In genomic region chr17:40560592-40561293, GRCh38 we compare ENCODE assay signal across 8 cellular contexts. TPM values are rescaled to one million over a fixed set of nuclear protein-coding genes. Genes with fewer than 3 reads are reported as not detected.
A peak's percentile ranks its signal among the peaks of the same experiment; 100 is the strongest.
DNase-seq lines count a peak whose midpoint lies in the region; ATAC-seq and TF ChIP-seq lines count a peak whose summit lies in the region.

No MANE protein-coding gene starts in this region.

- H3K18ac ChIP-seq in mesenchymal stem cell (ENCODE audit: low read depth in 1 of 2, low read length in 2 of 2) = peak overlapping the region; percentile 22 to 54

- no peak overlapping the region for H2BK120ac ChIP-seq in mesenchymal stem cell (ENCODE audit: low read depth, low read length)

- peak overlapping the region; percentile 53 for H4K91ac ChIP-seq in mesenchymal stem cell (ENCODE audit: low read length)

- no peaks in the 10 kb centered on the region for H3K9me2 ChIP-seq in SK-N-SH

- no peaks in the 10 kb centered on the region for H3K79me1 ChIP-seq in mesenchymal stem cell (replicated peaks; ENCODE audit: low read length, poor library complexity, severe bottlenecking)

- CTCF ChIA-PET in SK-N-SH (lab: Yijun Ruan, JAX) = interaction anchor here (0.6 to 16.9 kb wide), 48 partner anchors 9 to 385 kb away, joined by 3 to 381 read pairs (median 6); partner anchors contain the start of genes GJD3 and IGFBP4

- H3K4me1 ChIP-seq in SK-N-SH (ENCODE audit: control insufficient read depth in 1 of 2, insufficient read depth in 2 of 2, low read depth in 1 of 2, low read length in 1 of 2) (peaks cover 0 to 46% of the 10 kb centered on the region in 2 experiments; a peak in 2 of 4 replicates), mesenchymal stem cell (ENCODE audit: control insufficient read depth, insufficient read depth, low read depth, low read length) (peaks cover 18% of the 10 kb centered on the region)

- peaks cover 11% of the 10 kb centered on the region; the same call in 1 of the 2 replicates for H3K27me3 ChIP-seq in SK-N-SH (ENCODE audit: insufficient read depth)
- H3K27me3 ChIP-seq in mesenchymal stem cell (ENCODE audit: control insufficient read depth in 1 of 2, insufficient read depth in 1 of 2, low read length in 2 of 2) = no peaks in the 10 kb centered on the region

- peak overlapping the region; percentile 87 for H2BK5ac ChIP-seq in mesenchymal stem cell (ENCODE audit: low read depth, low read length, poor library complexity, severe bottlenecking)

- H3K9me3 ChIP-seq in SK-N-SH (no peaks in the 10 kb centered on the region), mesenchymal stem cell (ENCODE audit: control insufficient read depth, low read length) (no peaks in the 10 kb centered on the region)

- H3K9ac ChIP-seq in SK-N-SH (no peak overlapping the region), mesenchymal stem cell (ENCODE audit: low read length) (peak overlapping the region; percentile 81)

- H3K36me3 Mint-ChIP-seq in activated naive CD4-positive, alpha-beta T cell treated with anti-CD3 and anti-CD28 coated beads, Interleukin-2, amount 50 U/mL, for 72 hours = peaks cover 82 to 88% of the 10 kb centered on the region in 2 donors

- H3K14ac ChIP-seq in mesenchymal stem cell (ENCODE audit: low read length in 2 of 2) = no peak overlapping the region

- peak overlapping the region in 1 of 2 experiments; percentile 75 for H2BK12ac ChIP-seq in mesenchymal stem cell (ENCODE audit: low read length in 2 of 2)

- POLR2A ChIA-PET in SK-N-SH (lab: Yijun Ruan, JAX) = interaction anchor here (1.2 to 3.0 kb wide), 2 partner anchors 18 to 198 kb away, joined by 3 to 11 read pairs; no protein-coding TSS in a partner anchor

- H3K9me3 Mint-ChIP-seq in activated naive CD4-positive, alpha-beta T cell treated with anti-CD3 and anti-CD28 coated beads, Interleukin-2, amount 50 U/mL, for 72 hours = no peaks in the 10 kb centered on the region
- H3K9me3 Mint-ChIP-seq in stimulated activated naive CD8-positive, alpha-beta T cell treated with anti-CD3 and anti-CD28 coated beads, Interleukin-15, amount 100 ng/mL, for 72 hours = no peaks in the 10 kb centered on the region

- no peaks in the 10 kb centered on the region for H3F3A ChIP-seq in SK-N-SH (replicated peaks; ENCODE audit: insufficient read depth)

- TF ChIP-seq RAD21 in SK-N-SH (IDR thresholded peaks at IDR 0.05; ENCODE audit: low read length) = no peak

- H3K79me2 ChIP-seq in SK-N-SH (ENCODE audit: insufficient read depth) = no peaks in the 10 kb centered on the region

- H3K36me3 ChIP-seq in SK-N-SH (replicated peaks in 1 of 2; ENCODE audit: control insufficient read depth in 1 of 2, insufficient read depth in 2 of 2, low read length in 1 of 2) (no peaks in the 10 kb centered on the region), mesenchymal stem cell (ENCODE audit: control insufficient read depth in 1 of 2, insufficient read depth in 2 of 2, low read depth in 1 of 2, low read length in 2 of 2) (peaks cover 0 to 6% of the 10 kb centered on the region in 2 experiments)

- no peak overlapping the region for H3K4me2 ChIP-seq in SK-N-SH
- peak overlapping the region; percentile 52 for H3K4me2 ChIP-seq in mesenchymal stem cell (ENCODE audit: low read length, poor library complexity, severe bottlenecking)

- H3K4me3 Mint-ChIP-seq in stimulated activated naive CD8-positive, alpha-beta T cell treated with anti-CD3 and anti-CD28 coated beads, Interleukin-15, amount 100 ng/mL, for 72 hours = peak overlapping the region; percentile 97 to 98

- H4K20me1 ChIP-seq in SK-N-SH (ENCODE audit: insufficient read depth) = no peaks in the 10 kb centered on the region

- TF ChIP-seq CTCF in SK-N-SH (IDR thresholded peaks at IDR 0.05) = no peak

- no peak overlapping the region for H3K23ac ChIP-seq in mesenchymal stem cell (ENCODE audit: low read length in 2 of 2)

- H3K4ac ChIP-seq in mesenchymal stem cell (ENCODE audit: low read depth in 1 of 2, low read length in 2 of 2) = peak overlapping the region; percentile 32 to 49

- 77% methylated on average over 24 of the region's 24 CpGs for WGBS in SK-N-SH (ENCODE audit: low lambda C conversion rate)
- WGBS in mesenchymal stem cell = 63% methylated on average over 24 of the region's 24 CpGs

- peak overlapping the region in 1 of 2 experiments; percentile 18; a peak in 2 of 4 replicates for H3K4me3 ChIP-seq in SK-N-SH (ENCODE audit: low read depth in 2 of 2, low read length in 1 of 2)
- peak overlapping the region in 1 of 2 experiments; percentile 5 for H3K4me3 ChIP-seq in mesenchymal stem cell (ENCODE audit: insufficient read depth in 1 of 2, low read depth in 1 of 2, low read length in 2 of 2)

- TF ChIP-seq EP300 in SK-N-SH (IDR thresholded peaks at IDR 0.05; ENCODE audit: borderline replicate concordance in 1 of 2, low read depth in 1 of 2, low read length in 1 of 2) = no peak

- peaks cover 60% of the 10 kb centered on the region for H3K4me1 Mint-ChIP-seq in stimulated activated naive CD8-positive, alpha-beta T cell treated with anti-CD3 and anti-CD28 coated beads, Interleukin-15, amount 100 ng/mL, for 72 hours

- H3K27me3 Mint-ChIP-seq in stimulated activated naive CD8-positive, alpha-beta T cell treated with anti-CD3 and anti-CD28 coated beads, Interleukin-15, amount 100 ng/mL, for 72 hours = no peaks in the 10 kb centered on the region

- H3K27ac ChIP-seq in SK-N-SH (ENCODE audit: low read depth in 2 of 2, low read length in 1 of 2) (no peak overlapping the region; a peak in 1 of 4 replicates), mesenchymal stem cell (ENCODE audit: low read length, poor library complexity, severe bottlenecking) (peak overlapping the region; percentile 96)

- H2AK5ac ChIP-seq in mesenchymal stem cell (ENCODE audit: low read length, severe bottlenecking) = peak overlapping the region; percentile 8

- H2BK15ac ChIP-seq in mesenchymal stem cell (ENCODE audit: low read depth, poor library complexity, severe bottlenecking) = peak overlapping the region; percentile 19

- no peak for DNase-seq in SK-N-SH
- DNase-seq in activated naive CD4-positive, alpha-beta T cell treated with anti-CD3 and anti-CD28 coated beads, Interleukin-2, amount 50 U/mL, for 72 hours (ENCODE audit: low spot score in 2 of 2) = peak; percentile 77 to 85
- DNase-seq in mesenchymal stem cell = peak; percentile 78
- peak; percentile 78 to 90 for DNase-seq in stimulated activated naive CD8-positive, alpha-beta T cell treated with anti-CD3 and anti-CD28 coated beads, Interleukin-15, amount 100 ng/mL, for 72 hours
- no peak for DNase-seq in pons (ENCODE audit: low spot score)
- DNase-seq in retina = no peak

- ATAC-seq in GM18520 (IDR thresholded peaks at IDR 0.05; ENCODE audit: unreplicated experiment) (peak; percentile 40), HG02943 (IDR thresholded peaks at IDR 0.05; ENCODE audit: low read depth, unreplicated experiment) (peak; percentile 57)
- ATAC-seq in activated naive CD4-positive, alpha-beta T cell treated with anti-CD3 and anti-CD28 coated beads, Interleukin-2, amount 50 U/mL, for 72 hours = peak; percentile 68 to 70
- ATAC-seq in stimulated activated naive CD8-positive, alpha-beta T cell treated with anti-CD3 and anti-CD28 coated beads, Interleukin-15, amount 100 ng/mL, for 72 hours = peak; percentile 67

- peak overlapping the region; percentile 98 to 99 for H3K27ac Mint-ChIP-seq in activated naive CD4-positive, alpha-beta T cell treated with anti-CD3 and anti-CD28 coated beads, Interleukin-2, amount 50 U/mL, for 72 hours
- peak overlapping the region; percentile 100 for H3K27ac Mint-ChIP-seq in stimulated activated naive CD8-positive, alpha-beta T cell treated with anti-CD3 and anti-CD28 coated beads, Interleukin-15, amount 100 ng/mL, for 72 hours

- H2AFZ ChIP-seq in SK-N-SH (ENCODE audit: low read depth) = peak overlapping the region; percentile 72; the same call in 1 of the 2 replicates
- peak overlapping the region; percentile 64 for H2AFZ ChIP-seq in mesenchymal stem cell (ENCODE audit: low read depth, low read length)

- H4K8ac ChIP-seq in mesenchymal stem cell (ENCODE audit: low read length) = peak overlapping the region; percentile 96

TF ChIP-seq in SK-N-SH, 30 proteins besides CTCF, POLR2A, EP300 and RAD21:
- TF ChIP-seq RFX5 (IDR thresholded peaks at IDR 0.05; ENCODE audit: low read length) (no peak), NRF1 (IDR thresholded peaks at IDR 0.05; ENCODE audit: low read depth, low read length) (no peak), MEF2A (IDR thresholded peaks at IDR 0.05; ENCODE audit: borderline replicate concordance, low read depth) (no peak), FOXM1 (IDR thresholded peaks at IDR 0.05; ENCODE audit: low read depth) (no peak)

RNA-seq across cellular contexts. Expression of gene CCR7, which starts 4.5 kb away (rescaled TPM):
- polyA plus RNA-seq in SK-N-SH (2012; rRNA removed) = not detected in 2 replicates
- polyA plus RNA-seq in SK-N-SH (2012; cell fraction: cytosol; rRNA removed) = 0.03 and 0.05 TPM in 2 replicates
- polyA plus RNA-seq in SK-N-SH (2012; cell fraction: nucleus; rRNA removed) = 0.02 TPM in 1 of 2 replicates, not detected in the other
- total RNA-seq in activated naive CD4-positive, alpha-beta T cell treated with anti-CD3 and anti-CD28 coated beads, Interleukin-2, amount 50 U/mL, for 72 hours = 100 to 1,000 TPM; 287 to 301 TPM
- 0.08 TPM for polyA plus RNA-seq in mesenchymal stem cell (2013, experiment 1 of 2)
- polyA plus RNA-seq in mesenchymal stem cell (2013, experiment 2 of 2) = 0.14 TPM

RNA-seq across cellular contexts. Expression of gene TNS4, which starts 59.3 kb away (rescaled TPM):
- polyA plus RNA-seq in SK-N-SH (2012; rRNA removed) = not detected in 2 replicates
- polyA plus RNA-seq in SK-N-SH (2012; cell fraction: cytosol; rRNA removed) = 0.01 TPM in 1 of 2 replicates, not detected in the other
- 0.02 TPM in 1 of 2 replicates, not detected in the other for polyA plus RNA-seq in SK-N-SH (2012; cell fraction: nucleus; rRNA removed)
- 10 to 100 TPM in 1 of 2 donors, 1 to 10 TPM in 1; 1.7 to 11.6 TPM for total RNA-seq in activated naive CD4-positive, alpha-beta T cell treated with anti-CD3 and anti-CD28 coated beads, Interleukin-2, amount 50 U/mL, for 72 hours
- polyA plus RNA-seq in mesenchymal stem cell (2013, experiment 1 of 2) = not detected
- 0.12 TPM for polyA plus RNA-seq in mesenchymal stem cell (2013, experiment 2 of 2)

Comparison
In these comparisons a context has a peak if more than half of its experiments do, and no peak if none do; other contexts are left out.
1. DNase-seq: peak in activated naive CD4-positive, alpha-beta T cell treated with anti-CD3 and anti-CD28 coated beads, Interleukin-2, amount 50 U/mL, for 72 hours (2 of 2), mesenchymal stem cell (single experiment) and stimulated activated naive CD8-positive, alpha-beta T cell treated with anti-CD3 and anti-CD28 coated beads, Interleukin-15, amount 100 ng/mL, for 72 hours (2 of 2); none in SK-N-SH (single experiment), pons (single experiment) and retina (single experiment).
2. Peak in every context shown above with its lines, with median percentiles within 50 percentile points of each other: ATAC-seq.